In the genomic region with DNA sequence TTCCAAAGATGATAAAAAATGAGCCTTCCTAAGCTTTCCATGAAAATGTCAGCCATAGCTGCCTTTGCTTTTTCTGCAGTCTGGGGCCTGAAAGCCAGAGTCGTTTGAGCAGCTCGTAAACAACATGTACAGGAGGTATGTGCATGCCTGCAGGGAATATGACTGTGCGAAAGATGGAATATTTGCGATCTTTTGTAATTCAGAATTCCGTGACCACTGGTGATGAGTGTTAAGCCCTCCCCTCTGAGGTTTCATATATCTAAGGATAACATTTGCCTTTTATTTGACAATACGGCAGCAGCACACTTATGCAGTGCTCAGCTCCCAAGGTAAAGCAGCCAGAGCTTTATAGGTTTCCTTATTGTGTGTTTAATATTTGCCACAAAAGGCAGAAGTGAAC, we compare ENCODE assay signal across 8 cellular contexts.
DNase-seq lines count a peak whose midpoint lies in the region; ATAC-seq and TF ChIP-seq lines count a peak whose summit lies in the region.
"Not testable (repeated sequence)": the region's sequence is repeated elsewhere in the genome, so short reads cannot be mapped to it uniquely, and the experiment has no call there.

No MANE protein-coding gene starts in this region.

- not testable (repeated sequence) for H3K36me3 ChIP-seq in PC-3 (ENCODE audit: low read depth, low read length); adipocyte (ENCODE audit: control insufficient read depth, insufficient read depth, low read length, severe bottlenecking)

- not testable (repeated sequence) for TF ChIP-seq CTCF in HFFc6 (IDR thresholded peaks at IDR 0.05); PC-3 (conservative IDR thresholded peaks at IDR 0.05; ENCODE audit: low read depth, low read length); nephron (IDR thresholded peaks at IDR 0.05; ENCODE audit: unreplicated experiment in 3 of 3)

- H3K79me2 ChIP-seq in PC-3 (ENCODE audit: low read length) = not testable (repeated sequence)

- not testable (repeated sequence) for H3K4me3 Mint-ChIP-seq in HFFc6, nephron

- not testable (repeated sequence) for H3K9me3 Mint-ChIP-seq in HFFc6, nephron

- not testable (repeated sequence) for H2AFZ ChIP-seq in PC-3 (ENCODE audit: low read length)

- H3K9me3 ChIP-seq in PC-3 (ENCODE audit: low read length); adipocyte (ENCODE audit: control insufficient read depth, low read length): not testable (repeated sequence)

- peak; percentile 96 for ATAC-seq in PC-3

- H3K36me3 Mint-ChIP-seq in HFFc6 (ENCODE audit: low read depth); nephron (ENCODE audit: low read depth): not testable (repeated sequence)

- intact Hi-C loops in PC-3 (cut with micrococcal nuclease) = not testable (repeated sequence)

- H3F3A ChIP-seq in PC-3 (ENCODE audit: low read length, unreplicated experiment) = not testable (repeated sequence)

- not testable (repeated sequence) for H3K27me3 Mint-ChIP-seq in HFFc6 (ENCODE audit: insufficient read depth); nephron (ENCODE audit: low read depth)

- not testable (repeated sequence) for H4K20me1 ChIP-seq in PC-3 (ENCODE audit: low read length)

- H3K4me1 Mint-ChIP-seq in HFFc6 (ENCODE audit: low read depth); nephron: not testable (repeated sequence)

- not testable (repeated sequence) for H3K9me2 ChIP-seq in PC-3 (replicated peaks; ENCODE audit: low read length)

- POLR2A ChIA-PET in PC-3 (lab: Charles Lee; ENCODE audit: unreplicated experiment) = not testable (repeated sequence)

- H3K4me2 ChIP-seq in PC-3 (ENCODE audit: low read length) = not testable (repeated sequence)

- not testable (repeated sequence) for H3K27ac ChIP-seq in PC-3 (ENCODE audit: low read length)

- CTCF ChIA-PET in PC-3 (lab: Charles Lee) = not testable (repeated sequence)

- DNase-seq in Daoy (ENCODE audit: low read depth) (peak; percentile 5), ELR (ENCODE audit: low read depth) (peak; percentile 3), HFFc6 (peak; percentile 74), PC-3 (peak; percentile 70), adipocyte (ENCODE audit: low read depth) (peak; percentile 47), dedifferentiated amniotic fluid mesenchymal stem cell (ENCODE audit: extremely low spot score) (peak; percentile 17), fibroblast of peridontal ligament (ENCODE audit: extremely low read depth) (peak; percentile 15)

- H3K27me3 ChIP-seq in PC-3 (ENCODE audit: low read length); adipocyte (replicated peaks; ENCODE audit: control insufficient read depth, insufficient read depth, low read length): not testable (repeated sequence)

- not testable (repeated sequence) for H3K4me3 ChIP-seq in PC-3 (ENCODE audit: low read length); adipocyte (ENCODE audit: low read length)

- H3K4me1 ChIP-seq in PC-3 (ENCODE audit: insufficient read depth, low read length); adipocyte (ENCODE audit: control insufficient read depth, insufficient read depth, low read length): not testable (repeated sequence)

- H3K27ac Mint-ChIP-seq in HFFc6 = not testable (repeated sequence)
- H3K27ac Mint-ChIP-seq in nephron = peak overlapping the region in 2 of 3 experiments; percentile 19 to 49

- not testable (repeated sequence) for H3K9ac ChIP-seq in PC-3 (ENCODE audit: low read length); adipocyte (ENCODE audit: low read length)

- not testable (repeated sequence) for BruUV-seq in PC-3 (replicated peaks; lab: Mats Ljungman, UMichigan)

Comparison
In these comparisons a context has a peak if more than half of its experiments do, and no peak if none do; other contexts are left out.
1. DNase-seq: peak in every context shown above with its lines; median percentile 74 in HFFc6; 70 in PC-3; 47 in adipocyte; 17 in dedifferentiated amniotic fluid mesenchymal stem cell; 15 in fibroblast of peridontal ligament; 5 in Daoy; 3 in ELR.